ENCODE assay signal across 9 cellular contexts in the genomic region with DNA sequence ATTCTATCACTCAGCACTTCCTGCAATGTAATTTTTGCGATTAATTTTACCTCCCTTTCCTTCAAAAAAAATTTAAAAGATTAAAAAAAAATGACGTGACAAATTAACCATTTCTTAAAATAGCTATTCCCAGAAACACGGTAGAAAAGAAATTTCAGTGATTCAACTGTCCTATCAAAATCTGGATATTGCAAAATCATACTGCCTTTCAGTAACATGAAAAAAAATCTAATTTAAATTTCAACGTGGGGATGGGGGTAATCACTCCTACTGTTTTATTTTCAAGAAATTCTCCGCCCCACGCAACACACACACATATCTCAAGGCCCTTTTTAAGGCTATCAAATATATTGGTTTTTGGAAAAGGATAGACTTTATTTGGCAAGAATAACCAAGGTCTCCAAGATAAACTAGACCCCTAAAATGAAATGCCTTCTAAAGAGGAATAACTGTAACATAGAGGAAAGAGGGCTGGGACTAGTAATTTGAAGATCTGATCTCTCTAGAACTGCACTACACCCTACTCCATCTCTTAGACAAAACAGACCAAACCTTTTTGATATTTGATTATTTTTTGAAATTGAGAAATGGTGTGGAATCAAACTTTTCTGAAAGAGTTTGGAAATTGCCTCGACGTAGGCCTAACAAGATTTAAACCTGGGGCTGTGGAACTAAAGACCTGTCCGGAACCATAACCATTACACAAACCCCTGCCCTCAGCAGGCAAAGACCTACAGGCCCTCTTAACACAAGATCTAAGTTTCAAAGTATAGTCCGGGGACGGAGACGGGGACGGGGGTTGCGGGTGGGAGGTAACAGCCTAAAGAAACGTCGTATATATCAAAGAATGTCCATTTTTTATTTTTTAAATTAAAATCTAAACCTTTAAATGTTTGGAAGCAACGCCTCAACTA. TPM values are rescaled to one million over a fixed set of nuclear protein-coding genes. Genes with fewer than 3 reads are reported as not detected.
DNase-seq lines count a peak whose midpoint lies in the region; ATAC-seq and TF ChIP-seq lines count a peak whose summit lies in the region.
"Had no signal": no experiment of that assay in that cellular context is flagged by ENCODE, and none has a peak within 500 bp of the region (broad histone marks: within the 10 kb centered on the region; RNA-seq: fewer than 3 reads in every experiment).

No MANE protein-coding gene starts in this region.

- peaks cover 35% of the 10 kb centered on the region for H3K4me1 Mint-ChIP-seq in activated CD8-positive, alpha-beta memory T cell treated with anti-CD3 and anti-CD28 coated beads, Interleukin-2, amount 10 ng/mL, durations not matched to agents 7 days and 5 days
- H3K4me1 Mint-ChIP-seq in endothelial cell (ENCODE audit: unreplicated experiment) = peaks cover 14% of the 10 kb centered on the region
- H3K4me1 Mint-ChIP-seq in naive thymus-derived CD8-positive, alpha-beta T cell = peaks cover 8 to 45% (median 29%) of the 10 kb centered on the region in 4 donors

- ATAC-seq in activated CD8-positive, alpha-beta memory T cell treated with anti-CD3 and anti-CD28 coated beads, Interleukin-2, amount 10 ng/mL, durations not matched to agents 7 days and 5 days = no peak
- no peak for ATAC-seq in naive thymus-derived CD8-positive, alpha-beta T cell
- ATAC-seq in HG03521 (IDR thresholded peaks at IDR 0.05; ENCODE audit: unreplicated experiment) (no peak), GM21619 (IDR thresholded peaks at IDR 0.05; ENCODE audit: unreplicated experiment) (no peak)

- peaks cover 16% of the 10 kb centered on the region for H3K36me3 Mint-ChIP-seq in activated CD8-positive, alpha-beta memory T cell treated with anti-CD3 and anti-CD28 coated beads, Interleukin-2, amount 10 ng/mL, durations not matched to agents 7 days and 5 days
- no peaks in the 10 kb centered on the region for H3K36me3 Mint-ChIP-seq in endothelial cell (ENCODE audit: low read depth, unreplicated experiment)
- peaks cover 0 to 23% (median 3%) of the 10 kb centered on the region in 3 donors for H3K36me3 Mint-ChIP-seq in naive thymus-derived CD8-positive, alpha-beta T cell

- peak overlapping the region; percentile 91 for H3K27ac Mint-ChIP-seq in activated CD8-positive, alpha-beta memory T cell treated with anti-CD3 and anti-CD28 coated beads, Interleukin-2, amount 10 ng/mL, durations not matched to agents 7 days and 5 days
- H3K27ac Mint-ChIP-seq in endothelial cell (ENCODE audit: unreplicated experiment) = peak overlapping the region; percentile 95
- H3K27ac Mint-ChIP-seq in naive thymus-derived CD8-positive, alpha-beta T cell = peak overlapping the region; percentile 81 to 95 (median 92)

- H3K27me3 Mint-ChIP-seq in activated CD8-positive, alpha-beta memory T cell treated with anti-CD3 and anti-CD28 coated beads, Interleukin-2, amount 10 ng/mL, durations not matched to agents 7 days and 5 days = no peaks in the 10 kb centered on the region
- H3K27me3 Mint-ChIP-seq in endothelial cell (ENCODE audit: unreplicated experiment) = peaks cover 4% of the 10 kb centered on the region
- H3K27me3 Mint-ChIP-seq in naive thymus-derived CD8-positive, alpha-beta T cell = no peaks in the 10 kb centered on the region

- POLR2A ChIA-PET in naive thymus-derived CD8-positive, alpha-beta T cell (lab: Charles Lee) = interaction anchor here (0.9 to 1.2 kb wide), 3 partner anchors 15 to 57 kb away, joined by 3 to 4 read pairs (median 3); partner anchors contain the start of gene SETDB1

- TF ChIP-seq CTCF in endothelial cell (IDR thresholded peaks at IDR 0.05; ENCODE audit: unreplicated experiment) = no peak

- no peaks in the 10 kb centered on the region for H3K9me3 Mint-ChIP-seq in activated CD8-positive, alpha-beta memory T cell treated with anti-CD3 and anti-CD28 coated beads, Interleukin-2, amount 10 ng/mL, durations not matched to agents 7 days and 5 days (ENCODE audit: low read depth)
- no peaks in the 10 kb centered on the region for H3K9me3 Mint-ChIP-seq in endothelial cell (ENCODE audit: unreplicated experiment)
- no peaks in the 10 kb centered on the region for H3K9me3 Mint-ChIP-seq in naive thymus-derived CD8-positive, alpha-beta T cell

- peak overlapping the region; percentile 94 for H3K4me3 Mint-ChIP-seq in activated CD8-positive, alpha-beta memory T cell treated with anti-CD3 and anti-CD28 coated beads, Interleukin-2, amount 10 ng/mL, durations not matched to agents 7 days and 5 days
- peak overlapping the region; percentile 99 for H3K4me3 Mint-ChIP-seq in endothelial cell (ENCODE audit: unreplicated experiment)
- peak overlapping the region; percentile 82 to 98 (median 92) for H3K4me3 Mint-ChIP-seq in naive thymus-derived CD8-positive, alpha-beta T cell

- CTCF ChIA-PET in activated CD8-positive, alpha-beta memory T cell treated with anti-CD3 and anti-CD28 coated beads, Interleukin-2, amount 10 ng/mL, durations not matched to agents 7 days and 5 days (lab: Charles Lee) = interaction anchor here (0.8 to 1.7 kb wide), 4 partner anchors 16 to 47 kb away, joined by 3 to 13 read pairs (median 6); no protein-coding TSS in a partner anchor

- in situ Hi-C loops in SK-MEL-5 (cut with HindIII; ENCODE audit: low pct_unique_long_range_greater_than_20kb, low sequenced_read_pairs) = no loop called here

- peak; percentile 44 for DNase-seq in activated CD8-positive, alpha-beta memory T cell treated with anti-CD3 and anti-CD28 coated beads, Interleukin-2, amount 10 ng/mL, durations not matched to agents 7 days and 5 days
- no peak for DNase-seq in activated CD8-positive, alpha-beta memory T cell treated with anti-CD3 and anti-CD28 coated beads for 24 hours
- DNase-seq in SK-MEL-5 (ENCODE audit: low read depth, low spot score) (peak; percentile 35), endothelial cell (ENCODE audit: low spot score) (no peak)
- DNase-seq in naive thymus-derived CD8-positive, alpha-beta T cell = peak in 1 of 10 donors; percentile 9
- DNase-seq in stimulated activated CD4-positive, alpha-beta T cell treated with anti-CD3 and anti-CD28 coated beads, Interleukin-12 subunit alpha, Interleukin-12 subunit beta, amount 100 ng/mL, for 4 hours = no peak

RNA-seq across cellular contexts. Expression of gene ARNT, which starts 0.9 kb away (rescaled TPM):
- total RNA-seq in activated CD8-positive, alpha-beta memory T cell treated with anti-CD3 and anti-CD28 coated beads, Interleukin-2, amount 10 ng/mL, durations not matched to agents 7 days and 5 days = 10 to 100 TPM; 35.7 to 49.7 TPM
- total RNA-seq in SK-MEL-5 (2014; rRNA removed; shearing (Covaris generic)) = 21.6 and 21.9 TPM in 2 replicates
- polyA plus RNA-seq in SK-MEL-5 (2015; cell fraction: cytosol; rRNA removed) = 22.9 and 23.9 TPM in 2 replicates
- polyA plus RNA-seq in SK-MEL-5 (2015; cell fraction: nucleus; rRNA removed) = 29.0 and 39.9 TPM in 2 replicates
- total RNA-seq in endothelial cell (ENCODE audit: unreplicated experiment) = 40.3 TPM
- 10 to 100 TPM; 40.2 to 41.6 TPM for total RNA-seq in naive thymus-derived CD8-positive, alpha-beta T cell
- 10 to 100 TPM; 16.8 to 25.6 (median 21.6) TPM for polyA plus RNA-seq in naive thymus-derived CD8-positive, alpha-beta T cell

RNA-seq across cellular contexts. Expression of gene CTXND2, which starts 11.5 kb away (rescaled TPM):
- not detected for total RNA-seq in activated CD8-positive, alpha-beta memory T cell treated with anti-CD3 and anti-CD28 coated beads, Interleukin-2, amount 10 ng/mL, durations not matched to agents 7 days and 5 days
- total RNA-seq in SK-MEL-5 (2014; rRNA removed; shearing (Covaris generic)) = not detected in 2 replicates
- polyA plus RNA-seq in SK-MEL-5 (2015; cell fraction: cytosol; rRNA removed) = not detected in 2 replicates
- polyA plus RNA-seq in SK-MEL-5 (2015; cell fraction: nucleus; rRNA removed) = not detected in 2 replicates
- not detected for total RNA-seq in endothelial cell (ENCODE audit: unreplicated experiment)
- not detected for total RNA-seq in naive thymus-derived CD8-positive, alpha-beta T cell
- polyA plus RNA-seq in naive thymus-derived CD8-positive, alpha-beta T cell = not detected
- total RNA-seq: dermis microvascular lymphatic vessel endothelial cell had no signal

RNA-seq across cellular contexts. Expression of gene SETDB1, which starts 50.7 kb away (rescaled TPM):
- total RNA-seq in activated CD8-positive, alpha-beta memory T cell treated with anti-CD3 and anti-CD28 coated beads, Interleukin-2, amount 10 ng/mL, durations not matched to agents 7 days and 5 days = 10 to 100 TPM; 61.5 to 67.6 TPM
- 46.9 and 49.3 TPM in 2 replicates for total RNA-seq in SK-MEL-5 (2014; rRNA removed; shearing (Covaris generic))
- 26.4 and 44.5 TPM in 2 replicates for polyA plus RNA-seq in SK-MEL-5 (2015; cell fraction: cytosol; rRNA removed)
- 116 and 150 TPM in 2 replicates for polyA plus RNA-seq in SK-MEL-5 (2015; cell fraction: nucleus; rRNA removed)
- total RNA-seq in endothelial cell (ENCODE audit: unreplicated experiment) = 50.6 TPM
- 10 to 100 TPM; 82.6 to 95.2 TPM for total RNA-seq in naive thymus-derived CD8-positive, alpha-beta T cell
- polyA plus RNA-seq in naive thymus-derived CD8-positive, alpha-beta T cell = 10 to 100 TPM in 2 of 3 donors, 1 to 10 TPM in 1; 9.9 to 17.5 (median 10.1) TPM

Comparison
In these comparisons a context has a peak if more than half of its experiments do, and no peak if none do; other contexts are left out.
1. DNase-seq: peak in activated CD8-positive, alpha-beta memory T cell treated with anti-CD3 and anti-CD28 coated beads, Interleukin-2, amount 10 ng/mL, durations not matched to agents 7 days and 5 days (single experiment) and SK-MEL-5 (single experiment); none in activated CD8-positive, alpha-beta memory T cell treated with anti-CD3 and anti-CD28 coated beads for 24 hours (single experiment), endothelial cell (single experiment) and stimulated activated CD4-positive, alpha-beta T cell treated with anti-CD3 and anti-CD28 coated beads, Interleukin-12 subunit alpha, Interleukin-12 subunit beta, amount 100 ng/mL, for 4 hours (single experiment).
2. Peak in every context shown above with its lines, with median percentiles within 50 percentile points of each other: H3K27ac Mint-ChIP-seq and H3K4me3 Mint-ChIP-seq.